ENCODE assay signal across 13 cellular contexts in the genomic region with DNA sequence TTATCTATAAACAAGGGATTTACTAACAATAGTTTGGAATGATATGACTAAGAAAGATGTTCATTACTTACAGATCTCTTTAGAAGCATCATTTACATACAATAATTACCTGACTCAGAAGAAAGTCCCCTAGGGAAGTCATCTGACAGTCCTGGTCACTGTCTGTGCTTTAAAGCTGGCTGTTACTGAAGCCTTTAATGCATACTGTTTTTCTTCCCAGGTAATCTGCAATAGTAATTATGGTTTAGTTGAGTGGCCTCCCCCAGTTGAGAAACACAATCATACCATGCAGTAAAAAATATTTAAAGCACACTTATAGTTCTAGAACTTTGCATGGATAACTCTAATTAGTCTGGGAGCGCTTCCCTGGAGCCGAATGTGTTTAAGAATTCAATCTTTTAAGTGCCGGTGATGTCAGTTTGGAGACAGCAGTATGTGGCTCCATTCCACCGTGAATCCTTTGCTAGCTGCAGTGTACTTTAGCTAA.
A peak's percentile ranks its signal among the peaks of the same experiment; 100 is the strongest.
DNase-seq lines count a peak whose midpoint lies in the region; ATAC-seq and TF ChIP-seq lines count a peak whose summit lies in the region.
"Had no signal": no experiment of that assay in that cellular context is flagged by ENCODE, and none has a peak within 500 bp of the region (broad histone marks: within the 10 kb centered on the region; RNA-seq: fewer than 3 reads in every experiment).

No MANE protein-coding gene starts in this region.

- H3K9ac ChIP-seq in muscle layer of colon (ENCODE audit: low read length), result no peak overlapping the region

- intact Hi-C loops in activated T-helper 1 cell treated with anti-CD3 and anti-CD28 coated beads, Interleukin-12 subunit alpha, Interleukin-12 subunit beta, Interleukin-2, Interleukin-4 antibody, amounts not matched to agents 30 ng/mL and 10 ng/mL and 1 ng/mL, durations not matched to agents 14 hours and 24 hours and 36 hours (cut with micrococcal nuclease), result loop anchor here (5.0 to 10.0 kb wide), 2 partner anchors 76 to 251 kb away; no protein-coding TSS in a partner anchor

- TF ChIP-seq CTCF in Peyer's patch (IDR thresholded peaks at IDR 0.05), result no peak

- H3K9me3 ChIP-seq in muscle layer of colon (ENCODE audit: low read length), result no peaks in the 10 kb centered on the region
- no peaks in the 10 kb centered on the region for H3K9me3 ChIP-seq in Peyer's patch
- H3K9me3 ChIP-seq: psoas muscle, upper lobe of left lung had no signal

- H3K4me3 ChIP-seq in muscle layer of colon (ENCODE audit: low read depth in 1 of 2, low read length in 2 of 2), result no peak overlapping the region
- H3K4me3 ChIP-seq in Peyer's patch, result no peak overlapping the region
- H3K4me3 ChIP-seq: psoas muscle, upper lobe of left lung had no signal

- H3K27me3 Mint-ChIP-seq in T-helper 1 cell treated with Interleukin-12 subunit alpha and Interleukin-12 subunit beta and Interleukin-4 antibody, amounts not matched to agents 30 μg/mL and 1 μg/mL, for 36 hours (ENCODE audit: low read depth), result no peaks in the 10 kb centered on the region
- no peaks in the 10 kb centered on the region for H3K27me3 Mint-ChIP-seq in activated T-helper 1 cell treated with anti-CD3 and anti-CD28 coated beads, Interleukin-12 subunit alpha, Interleukin-12 subunit beta, Interleukin-2, Interleukin-4 antibody, amounts not matched to agents 30 ng/mL and 10 ng/mL and 1 ng/mL, durations not matched to agents 14 hours and 24 hours and 36 hours (ENCODE audit: insufficient read depth)

- TF ChIP-seq POLR2A in Peyer's patch (IDR thresholded peaks at IDR 0.05), result no peak

- H3K27ac ChIP-seq in muscle layer of colon (ENCODE audit: low read depth, low read length), result peak overlapping the region; percentile 13
- H3K27ac ChIP-seq in Peyer's patch, result no peak overlapping the region
- H3K27ac ChIP-seq: psoas muscle, upper lobe of left lung had no signal

- H3K4me1 ChIP-seq in muscle layer of colon (ENCODE audit: insufficient read depth, low read length) (peaks cover 35% of the 10 kb centered on the region), Peyer's patch (no peaks in the 10 kb centered on the region)
- H3K4me1 ChIP-seq: psoas muscle, upper lobe of left lung had no signal

- H3K36me3 ChIP-seq in muscle layer of colon (ENCODE audit: insufficient read depth, low read length) (no peaks in the 10 kb centered on the region), Peyer's patch (no peaks in the 10 kb centered on the region)
- H3K36me3 ChIP-seq: upper lobe of left lung had no signal

- DNase-seq in T-helper 1 cell, result no peak
- peak; percentile 10 for DNase-seq in G401 (ENCODE audit: low spot score)
- no peak for DNase-seq in activated T-helper 1 cell treated with anti-CD3 and anti-CD28 coated beads, Interleukin-12 subunit alpha, Interleukin-12 subunit beta, Interleukin-2, Interleukin-4 antibody, amounts not matched to agents 30 ng/mL and 10 ng/mL and 1 ng/mL, durations not matched to agents 14 hours and 24 hours and 36 hours (ENCODE audit: low spot score)
- no peak for DNase-seq in Peyer's patch
- DNase-seq: cortex of kidney, Kasumi-1, NCI-H2171 treated with DMSO at 0.1 percent for 48 hours, psoas muscle, upper lobe of left lung had no signal

- no peak overlapping the region for H3K4me3 Mint-ChIP-seq in T-helper 1 cell treated with Interleukin-12 subunit alpha and Interleukin-12 subunit beta and Interleukin-4 antibody, amounts not matched to agents 30 μg/mL and 1 μg/mL, for 36 hours
- peak overlapping the region; percentile 50 for H3K4me3 Mint-ChIP-seq in activated T-helper 1 cell treated with anti-CD3 and anti-CD28 coated beads, Interleukin-12 subunit alpha, Interleukin-12 subunit beta, Interleukin-2, Interleukin-4 antibody, amounts not matched to agents 30 ng/mL and 10 ng/mL and 1 ng/mL, durations not matched to agents 14 hours and 24 hours and 36 hours

- no peaks in the 10 kb centered on the region for H3K27me3 ChIP-seq in muscle layer of colon (ENCODE audit: control insufficient read depth in 1 of 2, insufficient read depth in 2 of 2, low read length in 2 of 2)
- no peaks in the 10 kb centered on the region for H3K27me3 ChIP-seq in Peyer's patch
- H3K27me3 ChIP-seq: upper lobe of left lung had no signal

- in situ Hi-C loops in G401 (cut with HindIII; ENCODE audit: low sequenced_read_pairs), result no loop called here

- peaks cover 62% of the 10 kb centered on the region for H3K4me1 Mint-ChIP-seq in T-helper 1 cell treated with Interleukin-12 subunit alpha and Interleukin-12 subunit beta and Interleukin-4 antibody, amounts not matched to agents 30 μg/mL and 1 μg/mL, for 36 hours (ENCODE audit: low read depth)
- peaks cover 67% of the 10 kb centered on the region for H3K4me1 Mint-ChIP-seq in activated T-helper 1 cell treated with anti-CD3 and anti-CD28 coated beads, Interleukin-12 subunit alpha, Interleukin-12 subunit beta, Interleukin-2, Interleukin-4 antibody, amounts not matched to agents 30 ng/mL and 10 ng/mL and 1 ng/mL, durations not matched to agents 14 hours and 24 hours and 36 hours (ENCODE audit: low read depth)

- no peak for ATAC-seq in GM21786 (IDR thresholded peaks at IDR 0.05; ENCODE audit: unreplicated experiment)
- no peak for ATAC-seq in GM19328 (IDR thresholded peaks at IDR 0.05; ENCODE audit: unreplicated experiment)
- ATAC-seq: psoas muscle had no signal

- no peaks in the 10 kb centered on the region for H3K9me3 Mint-ChIP-seq in T-helper 1 cell treated with Interleukin-12 subunit alpha and Interleukin-12 subunit beta and Interleukin-4 antibody, amounts not matched to agents 30 μg/mL and 1 μg/mL, for 36 hours
- no peaks in the 10 kb centered on the region for H3K9me3 Mint-ChIP-seq in activated T-helper 1 cell treated with anti-CD3 and anti-CD28 coated beads, Interleukin-12 subunit alpha, Interleukin-12 subunit beta, Interleukin-2, Interleukin-4 antibody, amounts not matched to agents 30 ng/mL and 10 ng/mL and 1 ng/mL, durations not matched to agents 14 hours and 24 hours and 36 hours

- H3K36me3 Mint-ChIP-seq in T-helper 1 cell treated with Interleukin-12 subunit alpha and Interleukin-12 subunit beta and Interleukin-4 antibody, amounts not matched to agents 30 μg/mL and 1 μg/mL, for 36 hours (ENCODE audit: low read depth), result peaks cover 21% of the 10 kb centered on the region
- H3K36me3 Mint-ChIP-seq in activated T-helper 1 cell treated with anti-CD3 and anti-CD28 coated beads, Interleukin-12 subunit alpha, Interleukin-12 subunit beta, Interleukin-2, Interleukin-4 antibody, amounts not matched to agents 30 ng/mL and 10 ng/mL and 1 ng/mL, durations not matched to agents 14 hours and 24 hours and 36 hours (ENCODE audit: low read depth), result peaks cover 9% of the 10 kb centered on the region

- H3K27ac Mint-ChIP-seq in T-helper 1 cell treated with Interleukin-12 subunit alpha and Interleukin-12 subunit beta and Interleukin-4 antibody, amounts not matched to agents 30 μg/mL and 1 μg/mL, for 36 hours, result peak overlapping the region; percentile 58
- peak overlapping the region; percentile 78 for H3K27ac Mint-ChIP-seq in activated T-helper 1 cell treated with anti-CD3 and anti-CD28 coated beads, Interleukin-12 subunit alpha, Interleukin-12 subunit beta, Interleukin-2, Interleukin-4 antibody, amounts not matched to agents 30 ng/mL and 10 ng/mL and 1 ng/mL, durations not matched to agents 14 hours and 24 hours and 36 hours
